Comparison of ENCODE assay signal across 8 cellular contexts in the genomic region with DNA sequence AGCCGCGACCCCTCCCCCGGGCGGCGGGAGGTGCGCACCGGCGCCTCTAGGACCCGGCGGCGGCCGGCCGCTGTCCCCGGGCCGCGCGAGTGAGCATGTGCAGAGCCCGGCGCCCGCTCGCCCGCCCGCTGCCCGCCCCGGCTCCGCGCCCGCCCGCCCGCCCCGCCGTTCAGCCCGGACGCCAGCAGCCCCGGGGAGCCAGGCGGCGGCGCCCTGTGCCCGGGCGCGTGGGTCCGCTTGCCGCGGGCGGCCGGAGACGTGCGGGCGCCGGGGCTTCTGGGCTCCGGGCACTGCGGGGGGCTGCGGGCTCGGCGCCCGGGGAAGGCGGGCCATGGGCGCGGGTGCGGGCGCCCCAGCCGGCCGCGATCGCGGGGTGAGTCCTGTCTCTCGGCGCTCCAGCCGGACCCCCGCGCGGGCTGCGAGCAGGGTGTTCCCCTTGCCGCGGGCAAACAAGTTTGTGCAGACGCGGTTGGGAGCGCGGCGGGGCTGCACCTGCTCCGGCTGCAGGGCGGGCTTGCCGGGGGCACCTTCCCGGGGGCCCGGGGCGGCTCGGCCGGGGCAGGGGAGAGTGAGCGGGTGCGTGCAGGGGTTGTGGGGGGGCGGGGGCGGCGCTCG. TPM values are rescaled to one million over a fixed set of nuclear protein-coding genes. Genes with fewer than 3 reads are reported as not detected.
DNase-seq lines count a peak whose midpoint lies in the region; ATAC-seq and TF ChIP-seq lines count a peak whose summit lies in the region.

A gene (plus strand): TSS at position 100 of the 615 bp plus-strand sequence. CDS start 10,280 bp downstream, outside the sequence.

- peak within 1 kb of the TSS in 1 of 21 experiments; percentile 34 for H3K27ac ChIP-seq in skin epidermis

- no peak for ATAC-seq in GM18502 (IDR thresholded peaks at IDR 0.05; ENCODE audit: poor library complexity, unreplicated experiment)

- no peaks in the 10 kb centered on the region for H3K9me3 Mint-ChIP-seq in immature natural killer cell

- H3K27ac Mint-ChIP-seq in immature natural killer cell: peak within 1 kb of the TSS in 4 of 6 donors; percentile 6 to 76 (median 48)

- in situ Hi-C loops in astrocyte of the spinal cord (cut with HindIII; ENCODE audit: low sequenced_read_pairs): no loop called here

- H3K4me1 Mint-ChIP-seq in immature natural killer cell: peaks cover 17 to 21% of the 10 kb centered on the region in 2 donors

- POLR2A ChIA-PET in GM10248 (lab: Yijun Ruan, JAX): no interaction called here

- H3K36me3 ChIP-seq in H7 (replicated peaks; ENCODE audit: control insufficient read depth, insufficient read depth, low read length): no peaks in the 10 kb centered on the region

- DNase-seq in 8988T: peak; percentile 77
- DNase-seq in H7: peak; percentile 95
- DNase-seq in astrocyte of the spinal cord (ENCODE audit: low read depth, low spot score): no peak
- DNase-seq in immature natural killer cell: peak in 1 of 3 donors; percentile 0
- no peak for DNase-seq in NOMO-1 (lab: John Stamatoyannopoulos, UW; ENCODE audit: unreplicated experiment in 2 of 2)
- DNase-seq in GM10248 (ENCODE audit: extremely low spot score): no peak

- TF ChIP-seq CTCF in astrocyte of the spinal cord (IDR thresholded peaks at IDR 0.05; ENCODE audit: low read depth, low read length): no peak
- TF ChIP-seq CTCF in GM10248 (IDR thresholded peaks at IDR 0.05; ENCODE audit: control extremely low read depth, extremely low read depth, low read depth, missing control alignments): no peak

- peaks cover 27% of the 10 kb centered on the region for H3K27me3 ChIP-seq in H7 (ENCODE audit: control insufficient read depth, insufficient read depth, low read length)

- H3K4me3 Mint-ChIP-seq in immature natural killer cell: peak within 1 kb of the TSS; percentile 78 to 93 (median 87)

- peaks cover 14 to 23% (median 19%) of the 10 kb centered on the region in 3 donors for H3K27me3 Mint-ChIP-seq in immature natural killer cell (ENCODE audit: low read depth in 3 of 3)

- H3K4me3 ChIP-seq in H7 (ENCODE audit: insufficient read depth, low read depth, low read length) (peak within 1 kb of the TSS; percentile 65), astrocyte of the spinal cord (ENCODE audit: low read depth, low read length) (peak within 1 kb of the TSS; percentile 43), skin epidermis (peak within 1 kb of the TSS in 6 of 7 experiments; percentile 13 to 46 (median 32))

- CTCF ChIA-PET in GM10248 (lab: Yijun Ruan, JAX): no interaction called here

- no peaks in the 10 kb centered on the region for H3K36me3 Mint-ChIP-seq in immature natural killer cell

RNA-seq across cellular contexts. Expression of the gene that starts here (rescaled TPM):
- 37.0 and 52.2 TPM in 2 replicates for total RNA-seq in H7 (2014; rRNA removed; shearing (Covaris generic))
- polyA plus RNA-seq in immature natural killer cell: under 1 TPM in 1 of 3 donors, not detected in 2; 0.11 TPM

Comparison
In these comparisons a context has a peak if more than half of its experiments do, and no peak if none do; other contexts are left out.
1. DNase-seq: peak in 8988T (single experiment) and H7 (single experiment); none in astrocyte of the spinal cord (single experiment), NOMO-1 (0 of 2) and GM10248 (single experiment).
2. Peak in every context shown above with its lines, with median percentiles within 50 percentile points of each other: H3K4me3 ChIP-seq.